1 cellular context compared by ENCODE assay signal in the genomic region with DNA sequence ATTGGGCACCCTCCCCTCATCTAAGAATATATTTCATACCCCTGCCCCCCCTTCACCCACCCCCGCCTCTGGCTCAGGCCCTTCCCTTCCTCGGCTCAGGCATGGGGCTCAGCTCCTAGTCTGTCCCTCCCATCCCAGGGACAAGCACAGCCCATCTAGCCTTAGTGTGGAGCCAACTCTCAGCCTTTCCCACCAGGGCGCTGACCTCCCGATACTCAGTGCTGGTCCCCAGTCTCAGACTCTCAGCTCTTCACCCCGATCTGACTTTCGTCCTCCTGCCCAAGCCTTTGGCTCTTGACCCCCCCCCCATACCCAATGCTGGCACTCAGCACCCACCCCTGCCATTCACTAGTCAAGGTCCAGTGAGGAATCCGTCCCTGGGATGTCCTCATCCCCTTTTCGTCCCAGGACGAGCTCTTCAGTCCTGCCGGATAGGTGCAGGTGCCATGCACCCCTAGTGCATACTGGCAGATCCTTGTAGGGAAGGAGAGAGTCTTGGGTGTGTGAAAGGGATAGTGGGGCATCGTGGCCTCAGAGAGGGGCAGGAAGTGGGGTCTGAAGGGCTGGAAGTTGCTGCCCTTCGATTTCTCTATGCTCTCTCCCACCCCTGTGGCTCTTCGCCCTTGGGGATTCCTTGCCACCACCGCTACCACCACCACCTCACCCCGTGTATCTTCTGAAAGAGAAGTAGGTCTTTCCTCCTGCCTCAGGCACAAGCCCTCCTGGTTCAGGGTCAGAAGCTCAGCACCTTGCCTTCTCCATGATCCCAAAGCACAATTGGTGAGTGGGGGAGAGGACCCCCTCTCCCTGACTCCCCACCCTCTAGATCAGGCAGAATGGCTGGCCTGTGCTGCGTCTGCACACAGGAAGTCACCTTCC.
TF ChIP-seq lines count a peak whose summit lies in the region.

No MANE protein-coding gene starts in this region.

TF ChIP-seq in WTC11, 78 proteins besides CTCF, POLR2A, EP300 and RAD21 (continued from another document):
- TF ChIP-seq, protein P1, sequence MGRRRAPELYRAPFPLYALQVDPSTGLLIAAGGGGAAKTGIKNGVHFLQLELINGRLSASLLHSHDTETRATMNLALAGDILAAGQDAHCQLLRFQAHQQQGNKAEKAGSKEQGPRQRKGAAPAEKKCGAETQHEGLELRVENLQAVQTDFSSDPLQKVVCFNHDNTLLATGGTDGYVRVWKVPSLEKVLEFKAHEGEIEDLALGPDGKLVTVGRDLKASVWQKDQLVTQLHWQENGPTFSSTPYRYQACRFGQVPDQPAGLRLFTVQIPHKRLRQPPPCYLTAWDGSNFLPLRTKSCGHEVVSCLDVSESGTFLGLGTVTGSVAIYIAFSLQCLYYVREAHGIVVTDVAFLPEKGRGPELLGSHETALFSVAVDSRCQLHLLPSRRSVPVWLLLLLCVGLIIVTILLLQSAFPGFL (CRISPR knock-in tag; IDR thresholded peaks at IDR 0.05; ENCODE audit: borderline replicate concordance): no peak
- no peak for TF ChIP-seq SMAD4 (CRISPR knock-in tag; IDR thresholded peaks at IDR 0.05)
- no peak for TF ChIP-seq NFATC4 (CRISPR knock-in tag; IDR thresholded peaks at IDR 0.05)
- TF ChIP-seq, protein P2, sequence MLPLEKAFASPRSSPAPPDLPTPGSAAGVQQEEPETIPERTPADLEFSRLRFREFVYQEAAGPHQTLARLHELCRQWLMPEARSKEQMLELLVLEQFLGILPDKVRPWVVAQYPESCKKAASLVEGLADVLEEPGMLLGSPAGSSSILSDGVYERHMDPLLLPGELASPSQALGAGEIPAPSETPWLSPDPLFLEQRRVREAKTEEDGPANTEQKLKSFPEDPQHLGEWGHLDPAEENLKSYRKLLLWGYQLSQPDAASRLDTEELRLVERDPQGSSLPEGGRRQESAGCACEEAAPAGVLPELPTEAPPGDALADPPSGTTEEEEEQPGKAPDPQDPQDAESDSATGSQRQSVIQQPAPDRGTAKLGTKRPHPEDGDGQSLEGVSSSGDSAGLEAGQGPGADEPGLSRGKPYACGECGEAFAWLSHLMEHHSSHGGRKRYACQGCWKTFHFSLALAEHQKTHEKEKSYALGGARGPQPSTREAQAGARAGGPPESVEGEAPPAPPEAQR (CRISPR knock-in tag; IDR thresholded peaks at IDR 0.05): no peak
